12 cellular contexts compared by ENCODE assay signal in genomic region chr7:572668-573495, GRCh38. TPM values are rescaled to one million over a fixed set of nuclear protein-coding genes. Genes with fewer than 3 reads are reported as not detected.
"Had no signal": no experiment of that assay in that cellular context is flagged by ENCODE, and none has a peak within 500 bp of the region (broad histone marks: within the 10 kb centered on the region; RNA-seq: fewer than 3 reads in every experiment).

No MANE protein-coding gene starts in this region.

- H3K4me1 Mint-ChIP-seq: activated CD4-positive, alpha-beta memory T cell treated with anti-CD3 and anti-CD28 coated beads, Interleukin-2, amount 10 ng/mL, durations not matched to agents 7 days and 5 days; activated naive CD8-positive, alpha-beta T cell treated with anti-CD3 and anti-CD28 coated beads for 36 hours had no signal

- H3K4me1 ChIP-seq: breast epithelium, thyroid gland had no signal

- H3K9me3 Mint-ChIP-seq: activated CD4-positive, alpha-beta memory T cell treated with anti-CD3 and anti-CD28 coated beads, Interleukin-2, amount 10 ng/mL, durations not matched to agents 7 days and 5 days; activated naive CD8-positive, alpha-beta T cell treated with anti-CD3 and anti-CD28 coated beads for 36 hours; naive thymus-derived CD8-positive, alpha-beta T cell had no signal

- H3K9me3 ChIP-seq: breast epithelium, thyroid gland, vagina had no signal

- H3K4me3 ChIP-seq: breast epithelium, skin epidermis, thyroid gland, vagina had no signal

- H3K27me3 Mint-ChIP-seq: activated CD4-positive, alpha-beta memory T cell treated with anti-CD3 and anti-CD28 coated beads, Interleukin-2, amount 10 ng/mL, durations not matched to agents 7 days and 5 days; activated naive CD8-positive, alpha-beta T cell treated with anti-CD3 and anti-CD28 coated beads for 36 hours; naive thymus-derived CD8-positive, alpha-beta T cell had no signal

- H3K27ac Mint-ChIP-seq: activated CD4-positive, alpha-beta memory T cell treated with anti-CD3 and anti-CD28 coated beads, Interleukin-2, amount 10 ng/mL, durations not matched to agents 7 days and 5 days; activated naive CD8-positive, alpha-beta T cell treated with anti-CD3 and anti-CD28 coated beads for 36 hours; activated T-cell treated with anti-CD3 and anti-CD28 coated beads, Interleukin-2, amount 50 U/mL, for 72 hours; naive thymus-derived CD8-positive, alpha-beta T cell had no signal

- H3K27me3 ChIP-seq: breast epithelium, thyroid gland, vagina had no signal

- ATAC-seq: activated T-cell treated with anti-CD3 and anti-CD28 coated beads, Interleukin-2, amount 50 U/mL, for 72 hours; naive thymus-derived CD8-positive, alpha-beta T cell had no signal

- H3K36me3 ChIP-seq: breast epithelium, thyroid gland, vagina had no signal

- H3K27ac ChIP-seq: breast epithelium, skin epidermis, thyroid gland, vagina had no signal

- H3K4me3 Mint-ChIP-seq: activated CD4-positive, alpha-beta memory T cell treated with anti-CD3 and anti-CD28 coated beads, Interleukin-2, amount 10 ng/mL, durations not matched to agents 7 days and 5 days; activated naive CD8-positive, alpha-beta T cell treated with anti-CD3 and anti-CD28 coated beads for 36 hours; activated T-cell treated with anti-CD3 and anti-CD28 coated beads, Interleukin-2, amount 50 U/mL, for 72 hours; naive thymus-derived CD8-positive, alpha-beta T cell had no signal

- DNase-seq: activated CD4-positive, alpha-beta memory T cell treated with anti-CD3 and anti-CD28 coated beads, Interleukin-2, amount 10 ng/mL, durations not matched to agents 7 days and 5 days; activated gamma-delta T cell treated with Interleukin-2 at 50 U/mL for 16 hours; activated naive CD8-positive, alpha-beta T cell treated with anti-CD3 and anti-CD28 coated beads for 36 hours; activated T-cell treated with anti-CD3 and anti-CD28 coated beads, Interleukin-2, amount 50 U/mL, for 72 hours; mammary epithelial cell; naive thymus-derived CD8-positive, alpha-beta T cell; SW 1271; T-helper 9 cell; thyroid gland had no signal

RNA-seq across cellular contexts. Expression of gene PDGFA, which starts 53.2 kb away (rescaled TPM):
- polyA plus RNA-seq: naive thymus-derived CD8-positive, alpha-beta T cell had no signal
